8 cellular contexts compared by ENCODE assay signal in genomic region chr14:92039720-92040430, GRCh38. TPM values are rescaled to one million over a fixed set of nuclear protein-coding genes. Genes with fewer than 3 reads are reported as not detected.
DNase-seq lines count a peak whose midpoint lies in the region; ATAC-seq, FAIRE-seq and TF ChIP-seq lines count a peak whose summit lies in the region.

Gene TRIP11, minus strand, starts transcription at chr14:92040059. Its CDS starts 374 bp downstream, at chr14:92039685.

- no peaks in the 10 kb centered on the region for H3K9me3 Mint-ChIP-seq in dendritic cell treated with granulocyte-macrophage colony-stimulating factor and Interleukin-4, amounts not matched to agents 40 ng/mL and 50 ng/mL, for 4 days

- peaks cover 21 to 44% (median 40%) of the 10 kb centered on the region in 11 experiments; a peak in 20 of 22 replicates for H4K20me1 ChIP-seq in BLaER1 treated with 17β-estradiol and CSF1 and Interleukin-3, amounts not matched to agents 10 nM and 100 nM
- H4K20me1 ChIP-seq in HepG2 (ENCODE audit: insufficient read depth, low read length), result peaks cover 9% of the 10 kb centered on the region; the same call in 1 of the 2 replicates

- BruUV-seq in HepG2 (replicated peaks; lab: Mats Ljungman, UMichigan), result TSS peak; percentile 79

- peak within 1 kb of the TSS; percentile 83 to 100 (median 92) for H3K4me2 ChIP-seq in BLaER1 treated with 17β-estradiol and CSF1 and Interleukin-3, amounts not matched to agents 10 nM and 100 nM
- peak within 1 kb of the TSS; percentile 92 for H3K4me2 ChIP-seq in HepG2 (ENCODE audit: low read depth, low read length)

- POLR2A ChIA-PET in HepG2 (lab: Yijun Ruan, JAX), result interaction anchor here (0.7 to 2.8 kb wide), 11 partner anchors 10 to 755 kb away, joined by 3 to 25 read pairs (median 4); partner anchors contain the start of genes ATXN3, CPSF2 and NDUFB1

- no peak for TF ChIP-seq RAD21 in HepG2 (CRISPR knock-in tag; IDR thresholded peaks at IDR 0.05)

- peak; percentile 39 for FAIRE-seq in HepG2 (lab: Jason Lieb, UNC)

- TF ChIP-seq EP300 in HepG2 (IDR thresholded peaks at IDR 0.05; ENCODE audit: low read depth in 2 of 2, low read length in 2 of 2) (0 out of 4 replicates have a peak, but pooled peaks of 1 of the 2 experiments have one; percentile 39), HepG2 (CRISPR knock-in tag; IDR thresholded peaks at IDR 0.05; ENCODE audit: borderline replicate concordance) (no peak)

- peak within 1 kb of the TSS; percentile 97 for H3K27ac Mint-ChIP-seq in dendritic cell treated with granulocyte-macrophage colony-stimulating factor and Interleukin-4, amounts not matched to agents 40 ng/mL and 50 ng/mL, for 4 days

- peak within 1 kb of the TSS; percentile 94 to 98 (median 95) for H3K27ac ChIP-seq in BLaER1 treated with 17β-estradiol and CSF1 and Interleukin-3, amounts not matched to agents 10 nM and 100 nM
- H3K27ac ChIP-seq in HepG2 (ENCODE audit: extremely low read length, insufficient read depth, low read length), result peak within 1 kb of the TSS; percentile 97

- no peaks in the 10 kb centered on the region for H3K27me3 Mint-ChIP-seq in dendritic cell treated with granulocyte-macrophage colony-stimulating factor and Interleukin-4, amounts not matched to agents 40 ng/mL and 50 ng/mL, for 4 days

- peak within 1 kb of the TSS; percentile 91 to 99 (median 95) for H3K9ac ChIP-seq in BLaER1 treated with 17β-estradiol and CSF1 and Interleukin-3, amounts not matched to agents 10 nM and 100 nM
- H3K9ac ChIP-seq in HepG2 (ENCODE audit: insufficient read depth, low read depth, low read length), result peak within 1 kb of the TSS; percentile 98

- 0% methylated on average over 32 of the region's 57 CpGs for WGBS in HepG2 (ENCODE audit: low lambda C conversion rate)

- peak within 1 kb of the TSS; percentile 76 to 96 (median 84) for H3K4me3 ChIP-seq in BLaER1 treated with 17β-estradiol and CSF1 and Interleukin-3, amounts not matched to agents 10 nM and 100 nM
- H3K4me3 ChIP-seq in HepG2 (replicated peaks in 1 of 3; ENCODE audit: insufficient read depth in 1 of 3, low read depth in 2 of 3, low read length in 3 of 3), result peak within 1 kb of the TSS; percentile 77 to 91 (median 89)

- peaks cover 27% of the 10 kb centered on the region for H3K4me1 Mint-ChIP-seq in dendritic cell treated with granulocyte-macrophage colony-stimulating factor and Interleukin-4, amounts not matched to agents 40 ng/mL and 50 ng/mL, for 4 days (ENCODE audit: low read depth)

- DNase-seq in NCI-H69 (lab: John Stamatoyannopoulos, UW) (peak; percentile 97), HepG2 (ENCODE audit: low spot score) (peak; percentile 80)
- DNase-seq in activated CD4-positive, alpha-beta T cell treated with anti-CD3 and anti-CD28 coated beads, Interleukin-2, amount 50 U/mL, for 24 hours (ENCODE audit: low read depth in 1 of 2, low spot score in 1 of 2), result peak; percentile 90 to 92
- DNase-seq in stimulated activated CD4-positive, alpha-beta T cell treated with anti-CD3 and anti-CD28 coated beads, Interleukin-4, amount 100 ng/mL, for 1 hour, result peak; percentile 93

- in situ Hi-C loops in HepG2 (cut with HindIII; ENCODE audit: extremely low pct_ligation_motif_present, low pct_unique_long_range_greater_than_20kb), result loop anchor here (5.0 kb wide), 1 partner anchor 67 kb away; the partner anchor contains the start of gene ATXN3

- no peaks in the 10 kb centered on the region for H3K27me3 ChIP-seq in BLaER1 treated with 17β-estradiol and CSF1 and Interleukin-3, amounts not matched to agents 10 nM and 100 nM
- H3K27me3 ChIP-seq in HepG2 (ENCODE audit: control insufficient read depth in 1 of 2, insufficient read depth in 2 of 2, low read length in 2 of 2), result no peaks in the 10 kb centered on the region; a peak in 2 of 5 replicates

- H2AFZ ChIP-seq in HepG2 (ENCODE audit: low read length), result peak within 1 kb of the TSS; percentile 85

- H3K36me3 Mint-ChIP-seq in dendritic cell treated with granulocyte-macrophage colony-stimulating factor and Interleukin-4, amounts not matched to agents 40 ng/mL and 50 ng/mL, for 4 days (ENCODE audit: low read depth), result peaks cover 23% of the 10 kb centered on the region

- H3K36me3 ChIP-seq in BLaER1 treated with 17β-estradiol and CSF1 and Interleukin-3, amounts not matched to agents 10 nM and 100 nM, result peaks cover 3 to 24% (median 16%) of the 10 kb centered on the region in 11 experiments; a peak in 17 of 22 replicates
- H3K36me3 ChIP-seq in HepG2 (replicated peaks in 1 of 2; ENCODE audit: control insufficient read depth in 1 of 2, insufficient read depth in 2 of 2, low read length in 2 of 2), result no peaks in the 10 kb centered on the region

- CTCF ChIA-PET in HepG2 (lab: Yijun Ruan, JAX; ENCODE audit: low intra/inter-chr PET ratio, low total read pairs), result no interaction called here

- ATAC-seq in GM19328 (IDR thresholded peaks at IDR 0.05; ENCODE audit: unreplicated experiment) (peak; percentile 95), HG03520 (IDR thresholded peaks at IDR 0.05; ENCODE audit: unreplicated experiment) (peak; percentile 96), HepG2 (peak; percentile 98)

- peak; percentile 26; the same call in 1 of the 2 replicates for TF ChIP-seq CTCF in HepG2 (CRISPR knock-in tag; IDR thresholded peaks at IDR 0.05)

- intact Hi-C loops in dendritic cell treated with granulocyte-macrophage colony-stimulating factor and Interleukin-4, amounts not matched to agents 40 ng/mL and 50 ng/mL, for 4 days (cut with micrococcal nuclease), result loop anchor here (1.0 kb wide), 1 partner anchor 65 kb away; no protein-coding TSS in a partner anchor
- intact Hi-C loops in HepG2 (cut with micrococcal nuclease; ENCODE audit: unreplicated experiment), result loop anchor here (1.0 kb wide), 1 partner anchor 66 kb away; the partner anchor contains the start of gene ATXN3

- peaks cover 44% of the 10 kb centered on the region for H3K79me2 ChIP-seq in HepG2 (ENCODE audit: insufficient read depth, low read length)

- peak within 1 kb of the TSS; percentile 91 for H3K4me3 Mint-ChIP-seq in dendritic cell treated with granulocyte-macrophage colony-stimulating factor and Interleukin-4, amounts not matched to agents 40 ng/mL and 50 ng/mL, for 4 days

- peaks cover 3 to 12% (median 7%) of the 10 kb centered on the region in 11 experiments; a peak in 20 of 22 replicates for H3K9me3 ChIP-seq in BLaER1 treated with 17β-estradiol and CSF1 and Interleukin-3, amounts not matched to agents 10 nM and 100 nM (replicated peaks in 1 of 11)
- H3K9me3 ChIP-seq in HepG2 (ENCODE audit: low read length), result no peaks in the 10 kb centered on the region

- H3K4me1 ChIP-seq in BLaER1 treated with 17β-estradiol and CSF1 and Interleukin-3, amounts not matched to agents 10 nM and 100 nM, result peaks cover 25 to 37% (median 33%) of the 10 kb centered on the region in 10 experiments
- peaks cover 43% of the 10 kb centered on the region for H3K4me1 ChIP-seq in HepG2 (ENCODE audit: insufficient read depth, low read length)

- TF ChIP-seq POLR2A in HepG2 (IDR thresholded peaks at IDR 0.05; ENCODE audit: insufficient read depth in 1 of 2, low read depth in 2 of 2, low read length in 2 of 2), result peak; percentile 90 to 97

TF ChIP-seq in HepG2, 621 proteins besides CTCF, POLR2A, EP300 and RAD21 (continues in another document):
- TF ChIP-seq RBM39 (IDR thresholded peaks at IDR 0.05; ENCODE audit: low read depth, low read length, poor library complexity, severe bottlenecking) (peak; percentile 69), SP4 (CRISPR knock-in tag; IDR thresholded peaks at IDR 0.05) (peak; percentile 79), SOX5 (CRISPR knock-in tag; IDR thresholded peaks at IDR 0.05; ENCODE audit: borderline replicate concordance) (no peak), ZNF543 (CRISPR knock-in tag; IDR thresholded peaks at IDR 0.05) (peak; percentile 79), TFDP2 (CRISPR knock-in tag; IDR thresholded peaks at IDR 0.05) (peak; percentile 88)

RNA-seq across cellular contexts. Expression of gene TRIP11, which starts in this region (rescaled TPM):
- total RNA-seq in HepG2 (2016; rRNA removed; fragmentation: Illumina TruSeq; extraction: Trizol), result 32.8 and 51.4 TPM in 2 replicates
- total RNA-seq in HepG2 (2016; cell fraction: cytosol; rRNA removed; fragmentation: Illumina TruSeq; extraction: Trizol; ENCODE audit: low read depth), result 4.5 and 7.6 TPM in 2 replicates
- total RNA-seq in HepG2 (2016; cell fraction: insoluble cytoplasmic fraction; rRNA removed; fragmentation: Illumina TruSeq; extraction: Trizol), result 30.2 and 44.1 TPM in 2 replicates
- total RNA-seq in HepG2 (2016; cell fraction: membrane; rRNA removed; fragmentation: Illumina TruSeq; extraction: Trizol), result 8.8 and 11.2 TPM in 2 replicates
- 50.4 and 51.2 TPM in 2 replicates for total RNA-seq in HepG2 (2016; cell fraction: nucleus; rRNA removed; fragmentation: Illumina TruSeq; extraction: Trizol)
- 10.5 and 10.9 TPM in 2 replicates for polyA plus RNA-seq in HepG2 (2011; rRNA removed)
- polyA plus RNA-seq in HepG2 (2011; cell fraction: cytosol; rRNA removed), result 4.2 and 5.2 TPM in 2 replicates
- polyA plus RNA-seq in HepG2 (2011; cell fraction: nucleus; rRNA removed), result 6.4 and 6.6 TPM in 2 replicates
- 8.6 and 12.1 TPM in 2 replicates for polyA plus RNA-seq in HepG2 (2012)
- 2.6 and 3.0 TPM in 2 replicates for polyA plus RNA-seq in HepG2 (2016; cell fraction: cytosol; fragmentation: Illumina TruSeq; extraction: Trizol; ENCODE audit: low read depth)
- 11.0 and 13.4 TPM in 2 replicates for polyA plus RNA-seq in HepG2 (2016; cell fraction: insoluble cytoplasmic fraction; fragmentation: Illumina TruSeq; extraction: Trizol; ENCODE audit: low read depth)
- 2.5 and 2.9 TPM in 2 replicates for polyA plus RNA-seq in HepG2 (2016; cell fraction: membrane; fragmentation: Illumina TruSeq; extraction: Trizol; ENCODE audit: low read depth)
- polyA plus RNA-seq in HepG2 (2016; cell fraction: nucleus; fragmentation: Illumina TruSeq; extraction: Trizol; ENCODE audit: insufficient read depth, low read depth), result 17.1 and 18.5 TPM in 2 replicates
- 41.3 and 64.9 TPM in 2 replicates for polyA minus RNA-seq in HepG2 (2011; rRNA and poly(A)+ RNA removed; ENCODE audit: low replicate concordance)
- 26.4 and 27.7 TPM in 2 replicates for polyA minus RNA-seq in HepG2 (2011; cell fraction: cytosol; rRNA and poly(A)+ RNA removed)
- polyA minus RNA-seq in HepG2 (2011; cell fraction: nucleus; rRNA and poly(A)+ RNA removed), result 37.2 and 66.0 TPM in 2 replicates

Comparison
In these comparisons a context has a peak if more than half of its experiments do, and no peak if none do; other contexts are left out.
1. Peak in every context shown above with its lines: DNase-seq, ATAC-seq, H3K4me3 ChIP-seq and H3K27ac ChIP-seq.